9 cellular contexts compared by ENCODE assay signal in genomic region chr7:876972-877311, GRCh38. TPM values are rescaled to one million over a fixed set of nuclear protein-coding genes. Genes with fewer than 3 reads are reported as not detected.
DNase-seq lines count a peak whose midpoint lies in the region; ATAC-seq, FAIRE-seq and TF ChIP-seq lines count a peak whose summit lies in the region.
"Had no signal": no experiment of that assay in that cellular context is flagged by ENCODE, and none has a peak within 500 bp of the region (broad histone marks: within the 10 kb centered on the region; RNA-seq: fewer than 3 reads in every experiment).

No MANE protein-coding gene starts in this region.

- H3K4me1 Mint-ChIP-seq in CD8-positive, alpha-beta memory T cell: peaks cover 30 to 42% (median 32%) of the 10 kb centered on the region in 3 donors

- no peaks in the 10 kb centered on the region for H3K9me3 ChIP-seq in CD8-positive, alpha-beta memory T cell (ENCODE audit: low read length)
- H3K9me3 ChIP-seq in Karpas-422 (ENCODE audit: low read length) (no peaks in the 10 kb centered on the region), breast epithelium (no peaks in the 10 kb centered on the region), mesodermal cell (ENCODE audit: control insufficient read depth, low read length) (no peaks in the 10 kb centered on the region)

- peaks cover 36% of the 10 kb centered on the region for H3K4me1 ChIP-seq in CD8-positive, alpha-beta memory T cell (ENCODE audit: insufficient read depth, low read length)
- H3K4me1 ChIP-seq in Karpas-422 (ENCODE audit: low read length): peaks cover 16% of the 10 kb centered on the region
- peaks cover 0 to 7% of the 10 kb centered on the region in 2 donors for H3K4me1 ChIP-seq in breast epithelium
- peaks cover 8% of the 10 kb centered on the region for H3K4me1 ChIP-seq in mesodermal cell (ENCODE audit: control insufficient read depth, insufficient read depth, low read length, poor library complexity, severe bottlenecking)

- H4K20me1 ChIP-seq in Karpas-422 (ENCODE audit: insufficient read depth, low read depth, low read length): peaks cover 28% of the 10 kb centered on the region; the same call in 1 of the 2 replicates

- peaks cover 6% of the 10 kb centered on the region for H3K36me3 ChIP-seq in CD8-positive, alpha-beta memory T cell (ENCODE audit: insufficient read depth, low read length)
- H3K36me3 ChIP-seq in Karpas-422 (ENCODE audit: insufficient read depth, low read length) (peaks cover 19% of the 10 kb centered on the region; the same call in 1 of the 2 replicates), breast epithelium (no peaks in the 10 kb centered on the region), mesodermal cell (ENCODE audit: control insufficient read depth, insufficient read depth, low read length) (peaks cover 51% of the 10 kb centered on the region)

- no peaks in the 10 kb centered on the region for H3K27me3 ChIP-seq in CD8-positive, alpha-beta memory T cell (ENCODE audit: insufficient read depth, low read length, poor library complexity, severe bottlenecking)
- H3K27me3 ChIP-seq in Karpas-422 (ENCODE audit: low read length): no peaks in the 10 kb centered on the region
- H3K27me3 ChIP-seq in breast epithelium: no peaks in the 10 kb centered on the region

- no peak overlapping the region for H2AFZ ChIP-seq in Karpas-422 (ENCODE audit: low read length)

- H3K4me2 ChIP-seq in Karpas-422 (ENCODE audit: low read depth, low read length, poor library complexity, severe bottlenecking): peak overlapping the region; percentile 92

- CTCF ChIA-PET in CD8-positive, alpha-beta memory T cell (lab: Charles Lee): interaction anchor here (1.3 to 1.9 kb wide), 2 partner anchors 52 to 66 kb away, joined by 3 to 4 read pairs; no protein-coding TSS in a partner anchor

- no peaks in the 10 kb centered on the region for H3K9me2 ChIP-seq in Karpas-422 (replicated peaks; ENCODE audit: insufficient read depth, low read length)

- peak overlapping the region; percentile 74 for H3K27ac ChIP-seq in CD8-positive, alpha-beta memory T cell (ENCODE audit: low read depth, low read length)
- H3K27ac ChIP-seq in Karpas-422 (ENCODE audit: low read length): no peak overlapping the region
- peak overlapping the region; percentile 94 to 95 for H3K27ac ChIP-seq in breast epithelium
- H3K27ac ChIP-seq in mesodermal cell (ENCODE audit: low read depth, low read length, severe bottlenecking): peak overlapping the region; percentile 79

- H3K27me3 Mint-ChIP-seq in CD8-positive, alpha-beta memory T cell: no peaks in the 10 kb centered on the region

- peak overlapping the region; percentile 66 for H3K4me3 ChIP-seq in CD8-positive, alpha-beta memory T cell (ENCODE audit: low read length)
- H3K4me3 ChIP-seq in Karpas-422 (ENCODE audit: low read length) (peak overlapping the region; percentile 92), breast epithelium (peak overlapping the region; percentile 72 to 89 (median 86)), mesodermal cell (ENCODE audit: extremely low read depth, insufficient read depth, low read length, poor library complexity, severe bottlenecking) (peak overlapping the region; percentile 86)

- peaks cover 0 to 33% (median 4%) of the 10 kb centered on the region in 3 donors for H3K36me3 Mint-ChIP-seq in CD8-positive, alpha-beta memory T cell

- intact Hi-C loops in breast epithelium (cut with DNase I; ENCODE audit: low total_unique reads): loop anchor here (5.0 kb wide), 1 partner anchor 60 kb away; no protein-coding TSS in a partner anchor

- no peaks in the 10 kb centered on the region for H3K9me3 Mint-ChIP-seq in CD8-positive, alpha-beta memory T cell

- no peak for TF ChIP-seq POLR2A in breast epithelium (IDR thresholded peaks at IDR 0.05)

- peaks cover 51% of the 10 kb centered on the region for H3K79me2 ChIP-seq in Karpas-422 (ENCODE audit: low read length)

- TF ChIP-seq CTCF in breast epithelium (IDR thresholded peaks at IDR 0.05): no peak

- peak overlapping the region; percentile 92 for H3K9ac ChIP-seq in Karpas-422 (ENCODE audit: low read length)

- POLR2A ChIA-PET in CD8-positive, alpha-beta memory T cell (lab: Charles Lee): interaction anchor here (1.0 to 1.8 kb wide), 2 partner anchors 46 to 60 kb away, joined by 5 to 8 read pairs; no protein-coding TSS in a partner anchor

- FAIRE-seq in HTR-8/SVneo (lab: Jason Lieb, UNC): no peak
- FAIRE-seq: TTC549 had no signal

- peak; percentile 13 for ATAC-seq in GM21381 (IDR thresholded peaks at IDR 0.05; ENCODE audit: unreplicated experiment)

- peak overlapping the region; percentile 87 to 97 (median 94) for H3K27ac Mint-ChIP-seq in CD8-positive, alpha-beta memory T cell

- no peak for DNase-seq in CD8-positive, alpha-beta memory T cell
- DNase-seq in Karpas-422 (no peak), breast epithelium (ENCODE audit: low spot score in 2 of 2) (peak in 1 of 2 donors; percentile 52), NCI-H2227 (lab: John Stamatoyannopoulos, UW; ENCODE audit: unreplicated experiment) (no peak), islet precursor cell (no peak), HTR-8/SVneo (ENCODE audit: insufficient read length, low spot score) (no peak)

- WGBS in mesodermal cell (ENCODE audit: insufficient coverage in 2 of 2), 2 experiments: 0% methylated on average over 25 of the region's 26 CpGs

- peak overlapping the region; percentile 87 to 99 (median 92) for H3K4me3 Mint-ChIP-seq in CD8-positive, alpha-beta memory T cell

RNA-seq across cellular contexts. Expression of gene GET4, which starts 0.6 kb away (rescaled TPM):
- total RNA-seq in CD8-positive, alpha-beta memory T cell: 10 to 100 TPM; 39.9 to 44.9 TPM
- 33.6 TPM for polyA plus RNA-seq in CD8-positive, alpha-beta memory T cell
- total RNA-seq in Karpas-422 (2014; rRNA removed; shearing (Covaris generic); ENCODE audit: low replicate concordance): 16.2 and 33.3 TPM in 2 replicates
- 10 to 100 TPM; 23.7 to 33.4 (median 29.5) TPM for total RNA-seq in breast epithelium
- polyA plus RNA-seq in mesodermal cell (2013, experiment 1 of 2): 52.1 TPM
- 32.8 TPM for polyA plus RNA-seq in mesodermal cell (2013, experiment 2 of 2)

RNA-seq across cellular contexts. Expression of gene SUN1, which starts 44.7 kb away (rescaled TPM):
- 10 to 100 TPM; 59.8 to 65.8 TPM for total RNA-seq in CD8-positive, alpha-beta memory T cell
- 29.8 TPM for polyA plus RNA-seq in CD8-positive, alpha-beta memory T cell
- 39.6 and 62.1 TPM in 2 replicates for total RNA-seq in Karpas-422 (2014; rRNA removed; shearing (Covaris generic); ENCODE audit: low replicate concordance)
- total RNA-seq in breast epithelium: 100 to 1,000 TPM; 153 to 189 (median 160) TPM
- polyA plus RNA-seq in mesodermal cell (2013, experiment 1 of 2): 93.3 TPM
- polyA plus RNA-seq in mesodermal cell (2013, experiment 2 of 2): 71.3 TPM
